In genomic region chr15:60774829-60775228, GRCh38 we compare ENCODE assay signal across 19 cellular contexts.
"Had no signal": no experiment of that assay in that cellular context is flagged by ENCODE, and none has a peak within 500 bp of the region (broad histone marks: within the 10 kb centered on the region; RNA-seq: fewer than 3 reads in every experiment).

No MANE protein-coding gene starts in this region.

- H3K27ac ChIP-seq: cardiac muscle cell, colonic mucosa, foreskin keratinocyte, pancreas, sigmoid colon, SJSA1 had no signal

- H3K4me3 ChIP-seq: cardiac muscle cell, colonic mucosa, pancreas, sigmoid colon, SJSA1 had no signal

- H3K27ac Mint-ChIP-seq: stimulated activated naive CD8-positive, alpha-beta T cell treated with anti-CD3 and anti-CD28 coated beads, Interleukin-15, Interleukin-2, amounts not matched to agents 100 ng/mL and 50 ng/mL, for 24 hours; type B pancreatic cell had no signal

- ATAC-seq: foreskin keratinocyte; naive thymus-derived CD8-positive, alpha-beta T cell; pancreas had no signal

- H3K4me3 Mint-ChIP-seq: naive thymus-derived CD8-positive, alpha-beta T cell; stimulated activated naive CD8-positive, alpha-beta T cell treated with anti-CD3 and anti-CD28 coated beads, Interleukin-15, Interleukin-2, amounts not matched to agents 100 ng/mL and 50 ng/mL, for 24 hours; type B pancreatic cell had no signal

- H3K9me3 ChIP-seq: colonic mucosa, pancreas, sigmoid colon, SJSA1 had no signal

- H3K36me3 ChIP-seq: cardiac muscle cell, colonic mucosa, pancreas, sigmoid colon, SJSA1 had no signal

- H3K9me3 Mint-ChIP-seq: naive thymus-derived CD8-positive, alpha-beta T cell; stimulated activated naive CD8-positive, alpha-beta T cell treated with anti-CD3 and anti-CD28 coated beads, Interleukin-15, Interleukin-2, amounts not matched to agents 100 ng/mL and 50 ng/mL, for 24 hours; type B pancreatic cell had no signal

- DNase-seq: activated CD4-positive, CD25-positive, alpha-beta regulatory T cell; activated CD8-positive, alpha-beta memory T cell treated with anti-CD3 and anti-CD28 coated beads, Interleukin-2, amount 50 U/mL, for 48 hours; activated gamma-delta T cell; colonic mucosa; foreskin keratinocyte; glutamatergic neuron; hypothalamus; kidney glomerular epithelial cell; mesenchymal stem cell; naive thymus-derived CD8-positive, alpha-beta T cell; pancreas; sigmoid colon; stimulated activated CD4-positive, alpha-beta T cell treated with anti-CD3 and anti-CD28 coated beads, Interleukin-4, amount 100 ng/mL, for 1 hour; stimulated activated CD8-positive, alpha-beta memory T cell treated with anti-CD3 and anti-CD28 coated beads, Interleukin-4, amount 100 ng/mL, for 48 hours; SW 1271 had no signal

- H3K27me3 Mint-ChIP-seq: naive thymus-derived CD8-positive, alpha-beta T cell; stimulated activated naive CD8-positive, alpha-beta T cell treated with anti-CD3 and anti-CD28 coated beads, Interleukin-15, Interleukin-2, amounts not matched to agents 100 ng/mL and 50 ng/mL, for 24 hours had no signal

- H3K4me1 ChIP-seq: colonic mucosa, foreskin keratinocyte, pancreas, sigmoid colon, SJSA1 had no signal

- H3K36me3 Mint-ChIP-seq: type B pancreatic cell had no signal

- H3K27me3 ChIP-seq: colonic mucosa, pancreas, sigmoid colon, SJSA1 had no signal
